ENCODE assay signal across 8 cellular contexts in genomic region chr21:32392880-32393676, GRCh38. TPM values are rescaled to one million over a fixed set of nuclear protein-coding genes. Genes with fewer than 3 reads are reported as not detected.
DNase-seq lines count a peak whose midpoint lies in the region; ATAC-seq and TF ChIP-seq lines count a peak whose summit lies in the region.

URB1 (minus strand) TSS chr21:32393012; CDS start chr21:32392910, 102 bp downstream.

- peak within 1 kb of the TSS; percentile 97 for H3K4me2 ChIP-seq in PC-9

- BruUV-seq in PC-9 (replicated peaks; lab: Mats Ljungman, UMichigan) = TSS peak; percentile 100

- H3K36me3 ChIP-seq in PC-9 (ENCODE audit: low read depth) (no peaks in the 10 kb centered on the region), muscle layer of duodenum (ENCODE audit: control insufficient read depth in 1 of 2, insufficient read depth in 2 of 2, low read length in 2 of 2) (peaks cover 4 to 6% of the 10 kb centered on the region in 2 donors)

- H3K4me1 ChIP-seq in PC-9 (replicated peaks; ENCODE audit: insufficient read depth) = peaks cover 19% of the 10 kb centered on the region
- peaks cover 0 to 17% of the 10 kb centered on the region in 2 donors for H3K4me1 ChIP-seq in muscle layer of duodenum (ENCODE audit: control insufficient read depth in 1 of 2, insufficient read depth in 2 of 2, low read length in 2 of 2)

- H3K4me3 Mint-ChIP-seq in activated T-cell treated with anti-CD3 and anti-CD28 coated beads, Interleukin-2, amount 50 U/mL, for 4 hours = peak within 1 kb of the TSS; percentile 89

- H3K27me3 ChIP-seq in PC-9 (ENCODE audit: insufficient read depth, low read depth) (no peaks in the 10 kb centered on the region), muscle layer of duodenum (ENCODE audit: low read depth, low read length) (no peaks in the 10 kb centered on the region)

- no peaks in the 10 kb centered on the region for H3K9me2 ChIP-seq in PC-9 (ENCODE audit: insufficient read depth)

- peaks cover 21% of the 10 kb centered on the region for H3K36me3 Mint-ChIP-seq in activated T-cell treated with anti-CD3 and anti-CD28 coated beads, Interleukin-2, amount 50 U/mL, for 4 hours (ENCODE audit: insufficient read depth)

- POLR2A ChIA-PET in PC-9 (lab: Charles Lee; ENCODE audit: unreplicated experiment) = interaction anchor here (0.6 to 0.7 kb wide), 2 partner anchors 504 to 529 kb away, joined by 3 to 6 read pairs; no protein-coding TSS in a partner anchor

- H3K4me1 Mint-ChIP-seq in activated T-cell treated with anti-CD3 and anti-CD28 coated beads, Interleukin-2, amount 50 U/mL, for 4 hours (ENCODE audit: low read depth) = peaks cover 35% of the 10 kb centered on the region

- intact Hi-C loops in PC-9 (cut with micrococcal nuclease; ENCODE audit: unreplicated experiment) = loop anchor here (2.0 kb wide), 1 partner anchor 40 kb away; no protein-coding TSS in a partner anchor

- ATAC-seq in GM21529 (IDR thresholded peaks at IDR 0.05; ENCODE audit: unreplicated experiment) (peak; percentile 94), esophagus mucosa (peak; percentile 98)
- ATAC-seq in activated T-cell treated with anti-CD3 and anti-CD28 coated beads, Interleukin-2, amount 50 U/mL, for 4 hours = peak; percentile 98 to 99

- peaks cover 14% of the 10 kb centered on the region; the same call in 1 of the 2 replicates for H3F3A ChIP-seq in PC-9 (ENCODE audit: insufficient read depth, low read depth)

- DNase-seq in DMS153 (lab: John Stamatoyannopoulos, UW) = peak; percentile 70
- peak; percentile 72 for DNase-seq in Jurkat, Clone E6-1 (ENCODE audit: low read depth, low spot score)
- peak; percentile 69 to 92 for DNase-seq in PC-9
- DNase-seq in activated T-cell treated with anti-CD3 and anti-CD28 coated beads, Interleukin-2, amount 50 U/mL, for 4 hours = peak; percentile 98
- DNase-seq in stimulated activated CD8-positive, alpha-beta memory T cell treated with anti-CD3 and anti-CD28 coated beads, Interleukin-7, amount 100 ng/mL, for 4 hours (ENCODE audit: low read depth in 2 of 2) = peak; percentile 87 to 92

- H3K9me3 Mint-ChIP-seq in activated T-cell treated with anti-CD3 and anti-CD28 coated beads, Interleukin-2, amount 50 U/mL, for 4 hours = no peaks in the 10 kb centered on the region

- H4K20me1 ChIP-seq in PC-9 (ENCODE audit: insufficient read depth) = peaks cover 22% of the 10 kb centered on the region

- H3K79me2 ChIP-seq in PC-9 (ENCODE audit: low read depth) = peaks cover 46% of the 10 kb centered on the region

- no peak for TF ChIP-seq CTCF in PC-9 (conservative IDR thresholded peaks at IDR 0.05)

- peaks cover 3% of the 10 kb centered on the region for H3K27me3 Mint-ChIP-seq in activated T-cell treated with anti-CD3 and anti-CD28 coated beads, Interleukin-2, amount 50 U/mL, for 4 hours (ENCODE audit: low read depth)

- H3K4me3 ChIP-seq in Jurkat, Clone E6-1 (ENCODE audit: low read length) = peak within 1 kb of the TSS; percentile 97
- H3K4me3 ChIP-seq in PC-9 = peak within 1 kb of the TSS; percentile 91
- H3K4me3 ChIP-seq in muscle layer of duodenum (ENCODE audit: low read depth in 1 of 2, low read length in 2 of 2) = peak within 1 kb of the TSS; percentile 81 to 100

- CTCF ChIA-PET in PC-9 (lab: Charles Lee) = interaction anchor here (0.6 to 1.0 kb wide), 2 partner anchors 9 to 208 kb away, joined by 7 to 8 read pairs; no protein-coding TSS in a partner anchor

- peak within 1 kb of the TSS; percentile 83 for H2AFZ ChIP-seq in PC-9

- H3K9me3 ChIP-seq in PC-9 (ENCODE audit: insufficient read depth, low read depth) (no peaks in the 10 kb centered on the region), muscle layer of duodenum (ENCODE audit: control insufficient read depth in 1 of 2, low read length in 2 of 2) (no peaks in the 10 kb centered on the region)

- H3K27ac ChIP-seq in PC-9 (peak within 1 kb of the TSS; percentile 80), muscle layer of duodenum (ENCODE audit: low read length) (peak within 1 kb of the TSS; percentile 85)

RNA-seq across cellular contexts. Expression of gene URB1, which starts in this region (rescaled TPM):
- 14.2 TPM for polyA plus RNA-seq in Jurkat, Clone E6-1 (2012; ENCODE audit: insufficient read depth, insufficient read length)
- total RNA-seq in PC-9 (2021) (11.0 TPM in 2 replicates), esophagus mucosa (14.8 TPM)
- 10 to 100 TPM; 46.2 to 54.5 (median 53.7) TPM for total RNA-seq in activated T-cell treated with anti-CD3 and anti-CD28 coated beads, Interleukin-2, amount 50 U/mL, for 4 hours

Comparison
In these comparisons a context has a peak if more than half of its experiments do, and no peak if none do; other contexts are left out.
1. Peak in every context shown above with its lines: DNase-seq, ATAC-seq, H3K4me3 ChIP-seq and H3K27ac ChIP-seq.